ENCODE assay signal across 21 cellular contexts in the genomic region with DNA sequence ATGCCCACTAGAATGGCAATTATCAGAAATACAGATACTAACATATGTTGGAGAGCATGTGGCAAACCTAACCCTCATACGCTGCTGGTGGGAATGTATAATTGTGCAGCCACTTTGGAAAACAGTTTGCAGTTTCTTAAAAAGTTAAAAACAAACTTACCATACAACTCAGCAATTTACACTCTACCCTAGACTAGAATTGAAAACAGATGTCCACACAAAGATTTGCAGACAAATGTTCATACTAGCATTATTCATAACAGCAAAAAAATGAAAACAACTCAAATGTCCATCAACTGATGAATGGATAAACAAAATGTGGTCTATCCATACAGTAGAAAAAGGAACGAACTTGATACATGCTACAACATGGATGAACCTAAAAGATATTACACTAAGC.
"Had no signal": no experiment of that assay in that cellular context is flagged by ENCODE, and none has a peak within 500 bp of the region (broad histone marks: within the 10 kb centered on the region; RNA-seq: fewer than 3 reads in every experiment).

No MANE protein-coding gene starts in this region.

- DNase-seq: cortex of kidney; effector memory CD4-positive, alpha-beta T cell; heart left ventricle; hippocampal formation; left colon; left ventricle myocardium superior; mesenchymal stem cell; midbrain; occipital lobe; pancreas; right cardiac atrium; stimulated activated CD4-positive, alpha-beta T cell treated with anti-CD3 and anti-CD28 coated beads, Interleukin-2, amount 100 ng/mL, for 48 hours; stimulated activated naive CD4-positive, alpha-beta T cell treated with Interleukin-2 at 50 U/mL for 16 hours; trophoblast cell had no signal

- H3K4me3 ChIP-seq: heart left ventricle, lung, neural progenitor cell, pancreas, smooth muscle cell had no signal

- H3K9me3 ChIP-seq: heart left ventricle, pancreas had no signal

- H3K4me1 ChIP-seq: heart left ventricle, neural progenitor cell, pancreas had no signal

- H3K27me3 ChIP-seq: neural progenitor cell, pancreas had no signal

- H3K27ac ChIP-seq: heart left ventricle, neural progenitor cell, pancreas had no signal

- H3K36me3 ChIP-seq: heart left ventricle, neural progenitor cell, pancreas had no signal

- FAIRE-seq: endometrium, frontal cortex, pancreas had no signal

- ATAC-seq: esophagus mucosa; heart left ventricle; left colon; left ventricle myocardium superior; natural killer cell treated with Interleukin-12 subunit alpha and Interleukin-12 subunit beta and Interleukin-15 and Interleukin-18, amount 100 ng/mL, for 72 hours; pancreas; right cardiac atrium had no signal
